In the genomic region with DNA sequence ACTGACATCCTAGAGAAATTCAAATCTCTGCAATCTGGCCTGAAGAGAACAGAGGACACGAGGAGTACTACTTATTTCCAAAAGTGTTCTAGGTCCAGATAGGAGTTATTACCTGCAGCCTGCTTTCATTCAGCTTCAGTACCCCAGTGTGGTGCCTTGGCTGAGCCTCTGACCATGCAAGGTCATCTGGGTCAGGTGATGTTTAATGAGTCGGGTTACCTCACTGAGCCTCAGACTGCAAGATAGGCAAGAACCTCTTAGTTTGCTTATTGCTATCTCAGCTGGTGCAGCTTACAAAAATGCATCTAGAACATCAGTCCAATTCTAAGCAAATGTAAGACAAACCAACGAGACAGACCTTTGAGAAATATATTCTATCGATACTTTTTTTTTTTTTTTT, we compare ENCODE assay signal across 32 cellular contexts.
"Had no signal": no experiment of that assay in that cellular context is flagged by ENCODE, and none has a peak within 500 bp of the region (broad histone marks: within the 10 kb centered on the region; RNA-seq: fewer than 3 reads in every experiment).

No MANE protein-coding gene starts in this region.

- ATAC-seq: activated CD8-positive, alpha-beta memory T cell treated with anti-CD3 and anti-CD28 coated beads, Interleukin-2, amount 10 ng/mL, durations not matched to agents 7 days and 5 days; activated naive CD8-positive, alpha-beta T cell treated with anti-CD3 and anti-CD28 coated beads, Interleukin-2, amount 50 U/mL, for 24 hours; PC-3 had no signal

- H3K9ac ChIP-seq: SK-N-SH had no signal

- H3K27ac Mint-ChIP-seq: activated CD4-positive, alpha-beta memory T cell treated with anti-CD3 and anti-CD28 coated beads, Interleukin-2, amount 10 ng/mL, durations not matched to agents 7 days and 5 days; activated CD8-positive, alpha-beta memory T cell treated with anti-CD3 and anti-CD28 coated beads, Interleukin-2, amount 10 ng/mL, durations not matched to agents 7 days and 5 days; activated naive CD4-positive, alpha-beta T cell treated with anti-CD3 and anti-CD28 coated beads, Interleukin-2, amount 10 ng/mL, durations not matched to agents 7 days and 5 days; activated naive CD8-positive, alpha-beta T cell; activated naive CD8-positive, alpha-beta T cell treated with anti-CD3 and anti-CD28 coated beads, Interleukin-2, amount 50 U/mL, for 24 hours; T-helper 1 cell treated with Interleukin-12 subunit alpha and Interleukin-12 subunit beta and Interleukin-4 antibody, amounts not matched to agents 30 μg/mL and 1 μg/mL, for 36 hours; T-helper 2 cell treated with Interferon-gamma antibody and Interleukin-4, amounts not matched to agents 5 μg/mL and 100 μg/mL, for 36 hours had no signal

- H3K27me3 ChIP-seq: brain microvascular endothelial cell, Peyer's patch, SJSA1 had no signal

- H3K9me3 Mint-ChIP-seq: activated naive CD8-positive, alpha-beta T cell treated with anti-CD3 and anti-CD28 coated beads, Interleukin-2, amount 50 U/mL, for 24 hours; T-helper 1 cell treated with Interleukin-12 subunit alpha and Interleukin-12 subunit beta and Interleukin-4 antibody, amounts not matched to agents 30 μg/mL and 1 μg/mL, for 36 hours had no signal

- H3K4me3 Mint-ChIP-seq: activated CD4-positive, alpha-beta memory T cell treated with anti-CD3 and anti-CD28 coated beads, Interleukin-2, amount 10 ng/mL, durations not matched to agents 7 days and 5 days; activated CD8-positive, alpha-beta memory T cell treated with anti-CD3 and anti-CD28 coated beads, Interleukin-2, amount 10 ng/mL, durations not matched to agents 7 days and 5 days; activated naive CD4-positive, alpha-beta T cell treated with anti-CD3 and anti-CD28 coated beads, Interleukin-2, amount 10 ng/mL, durations not matched to agents 7 days and 5 days; activated naive CD8-positive, alpha-beta T cell; activated naive CD8-positive, alpha-beta T cell treated with anti-CD3 and anti-CD28 coated beads, Interleukin-2, amount 50 U/mL, for 24 hours; T-helper 1 cell treated with Interleukin-12 subunit alpha and Interleukin-12 subunit beta and Interleukin-4 antibody, amounts not matched to agents 30 μg/mL and 1 μg/mL, for 36 hours; T-helper 2 cell treated with Interferon-gamma antibody and Interleukin-4, amounts not matched to agents 5 μg/mL and 100 μg/mL, for 36 hours had no signal

- H3K27me3 Mint-ChIP-seq: activated CD4-positive, alpha-beta memory T cell treated with anti-CD3 and anti-CD28 coated beads, Interleukin-2, amount 10 ng/mL, durations not matched to agents 7 days and 5 days; activated CD8-positive, alpha-beta memory T cell treated with anti-CD3 and anti-CD28 coated beads, Interleukin-2, amount 10 ng/mL, durations not matched to agents 7 days and 5 days; activated naive CD4-positive, alpha-beta T cell treated with anti-CD3 and anti-CD28 coated beads, Interleukin-2, amount 10 ng/mL, durations not matched to agents 7 days and 5 days; activated naive CD8-positive, alpha-beta T cell; activated naive CD8-positive, alpha-beta T cell treated with anti-CD3 and anti-CD28 coated beads, Interleukin-2, amount 50 U/mL, for 24 hours had no signal

- H3K4me1 ChIP-seq: Peyer's patch had no signal

- H3K36me3 Mint-ChIP-seq: activated CD8-positive, alpha-beta memory T cell treated with anti-CD3 and anti-CD28 coated beads, Interleukin-2, amount 10 ng/mL, durations not matched to agents 7 days and 5 days; activated naive CD4-positive, alpha-beta T cell treated with anti-CD3 and anti-CD28 coated beads, Interleukin-2, amount 10 ng/mL, durations not matched to agents 7 days and 5 days; activated naive CD8-positive, alpha-beta T cell had no signal

- H3K9me3 ChIP-seq: SJSA1, SK-N-SH had no signal

- H3K4me2 ChIP-seq: SK-N-SH had no signal

- FAIRE-seq: TTC549 had no signal

- DNase-seq: activated CD4-positive, alpha-beta memory T cell treated with anti-CD3 and anti-CD28 coated beads, Interleukin-2, amount 10 ng/mL, durations not matched to agents 7 days and 5 days; activated CD4-positive, alpha-beta T cell treated with anti-CD3 and anti-CD28 coated beads for 4 hours; activated CD4-positive, CD25-positive, alpha-beta regulatory T cell treated with anti-CD3 and anti-CD28 coated beads, Interleukin-2, amount 50 U/mL, for 72 hours; activated CD8-positive, alpha-beta memory T cell treated with anti-CD3 and anti-CD28 coated beads for 24 hours; activated CD8-positive, alpha-beta memory T cell treated with anti-CD3 and anti-CD28 coated beads, Interleukin-2, amount 10 ng/mL, durations not matched to agents 7 days and 5 days; activated CD8-positive, alpha-beta memory T cell treated with anti-CD3 and anti-CD28 coated beads, Interleukin-2, amount 50 U/mL, for 48 hours; activated effector memory CD4-positive, alpha-beta T cell treated with Interleukin-2 at 50 U/mL for 16 hours; activated naive CD4-positive, alpha-beta T cell treated with anti-CD3 and anti-CD28 coated beads, Interleukin-2, amount 10 ng/mL, durations not matched to agents 7 days and 5 days; activated naive CD8-positive, alpha-beta T cell treated with anti-CD3 and anti-CD28 coated beads, Interleukin-2, amount 50 U/mL, for 24 hours; activated T-cell treated with anti-CD3 and anti-CD28 coated beads, Interleukin-2, amount 50 U/mL, for 48 hours; anterior cingulate cortex; brain microvascular endothelial cell; central memory CD4-positive, alpha-beta T cell; Karpas-422; NCI-H1105; NCI-H1436; NCI-H1694 treated with DMSO at 0.1 percent for 48 hours; NCI-H2029; NCI-H345; NCI-H526; NCI-H748 treated with DMSO at 0.1 percent for 48 hours; NK-92 treated with Interleukin-12 subunit alpha and Interleukin-12 subunit beta, amount 100 ng/mL, for 24 hours; PC-3; Peyer's patch; RPMI8226; SHP77 treated with DMSO at 0.1 percent for 48 hours; SK-N-SH had no signal

- H3K27ac ChIP-seq: brain microvascular endothelial cell, Peyer's patch, SJSA1 had no signal

- H3K4me3 ChIP-seq: Peyer's patch, SJSA1 had no signal

- H3K36me3 ChIP-seq: brain microvascular endothelial cell, Peyer's patch, SJSA1 had no signal
